In genomic region chr4:154590329-154591006, GRCh38 we compare ENCODE assay signal across 1 cellular context.
A peak's percentile ranks its signal among the peaks of the same experiment; 100 is the strongest.
TF ChIP-seq lines count a peak whose summit lies in the region.

Gene FGA (minus strand): TSS chr4:154590742. CDS start chr4:154590687, 55 bp downstream.

TF ChIP-seq in HepG2, 621 proteins besides CTCF, POLR2A, EP300 and RAD21 (continued from another document and continues in another):
- TF ChIP-seq PAXIP1 (CRISPR knock-in tag; conservative IDR thresholded peaks at IDR 0.05) (peak; percentile 95), ZNF512 (CRISPR knock-in tag; IDR thresholded peaks at IDR 0.05) (no peak), BCL3 (CRISPR knock-in tag; IDR thresholded peaks at IDR 0.05) (peak; percentile 53; the same call in 1 of the 2 replicates), HMGXB3 (CRISPR knock-in tag; IDR thresholded peaks at IDR 0.05; ENCODE audit: borderline replicate concordance) (peak; percentile 89), ZC3H4 (CRISPR knock-in tag; IDR thresholded peaks at IDR 0.05; ENCODE audit: borderline replicate concordance) (peak; percentile 50; the same call in 1 of the 2 replicates), ZBTB7A (CRISPR knock-in tag; IDR thresholded peaks at IDR 0.05) (peak; percentile 45; the same call in 1 of the 2 replicates), ZNF33A (CRISPR knock-in tag; IDR thresholded peaks at IDR 0.05; ENCODE audit: borderline replicate concordance) (peak; percentile 80; the same call in 1 of the 2 replicates), PBX2 (CRISPR knock-in tag; IDR thresholded peaks at IDR 0.05) (0 out of 2 replicates have a peak, but pooled peaks have one; percentile 20), HHEX (CRISPR knock-in tag; IDR thresholded peaks at IDR 0.05) (peak; percentile 88), KAT7 (CRISPR knock-in tag; IDR thresholded peaks at IDR 0.05; ENCODE audit: borderline replicate concordance) (peak; percentile 94), MAFK (conservative IDR thresholded peaks at IDR 0.05 in 1 of 2, IDR thresholded peaks at IDR 0.05 in 1 of 2; ENCODE audit: low read length in 2 of 2) (no peak), GMEB2 (CRISPR knock-in tag; IDR thresholded peaks at IDR 0.05; ENCODE audit: low read depth) (no peak), ZFX (CRISPR knock-in tag; IDR thresholded peaks at IDR 0.05; ENCODE audit: low read depth) (0 out of 2 replicates have a peak, but pooled peaks have one; percentile 36), ZNF331 (CRISPR knock-in tag; IDR thresholded peaks at IDR 0.05) (peak; percentile 90), JDP2 (CRISPR knock-in tag; IDR thresholded peaks at IDR 0.05; ENCODE audit: borderline replicate concordance) (peak; percentile 64; the same call in 1 of the 2 replicates), ZBTB2 (CRISPR knock-in tag; IDR thresholded peaks at IDR 0.05; ENCODE audit: low read depth) (0 out of 2 replicates have a peak, but pooled peaks have one; percentile 48), TFE3 (CRISPR knock-in tag; IDR thresholded peaks at IDR 0.05) (peak; percentile 87), ZNF264 (CRISPR knock-in tag; IDR thresholded peaks at IDR 0.05) (peak; percentile 92), HIC2 (CRISPR knock-in tag; IDR thresholded peaks at IDR 0.05; ENCODE audit: low read depth) (peak; percentile 42; the same call in 1 of the 2 replicates), AHDC1 (CRISPR knock-in tag; IDR thresholded peaks at IDR 0.05; ENCODE audit: borderline replicate concordance) (peak; percentile 98), NR2C2 (CRISPR knock-in tag; IDR thresholded peaks at IDR 0.05; ENCODE audit: borderline replicate concordance) (peak; percentile 65; the same call in 1 of the 2 replicates), ZIK1 (CRISPR knock-in tag; IDR thresholded peaks at IDR 0.05; ENCODE audit: borderline replicate concordance, low read depth) (no peak), SP2 (CRISPR knock-in tag; IDR thresholded peaks at IDR 0.05) (no peak), KLF16 (CRISPR knock-in tag; IDR thresholded peaks at IDR 0.05) (peak in 1 of 2 experiments; percentile 99; a peak in 1 of 4 replicates), NR2F1 (CRISPR knock-in tag; IDR thresholded peaks at IDR 0.05) (0 out of 4 replicates have a peak, but pooled peaks of 1 of the 2 experiments have one; percentile 35)
